In the genomic region with DNA sequence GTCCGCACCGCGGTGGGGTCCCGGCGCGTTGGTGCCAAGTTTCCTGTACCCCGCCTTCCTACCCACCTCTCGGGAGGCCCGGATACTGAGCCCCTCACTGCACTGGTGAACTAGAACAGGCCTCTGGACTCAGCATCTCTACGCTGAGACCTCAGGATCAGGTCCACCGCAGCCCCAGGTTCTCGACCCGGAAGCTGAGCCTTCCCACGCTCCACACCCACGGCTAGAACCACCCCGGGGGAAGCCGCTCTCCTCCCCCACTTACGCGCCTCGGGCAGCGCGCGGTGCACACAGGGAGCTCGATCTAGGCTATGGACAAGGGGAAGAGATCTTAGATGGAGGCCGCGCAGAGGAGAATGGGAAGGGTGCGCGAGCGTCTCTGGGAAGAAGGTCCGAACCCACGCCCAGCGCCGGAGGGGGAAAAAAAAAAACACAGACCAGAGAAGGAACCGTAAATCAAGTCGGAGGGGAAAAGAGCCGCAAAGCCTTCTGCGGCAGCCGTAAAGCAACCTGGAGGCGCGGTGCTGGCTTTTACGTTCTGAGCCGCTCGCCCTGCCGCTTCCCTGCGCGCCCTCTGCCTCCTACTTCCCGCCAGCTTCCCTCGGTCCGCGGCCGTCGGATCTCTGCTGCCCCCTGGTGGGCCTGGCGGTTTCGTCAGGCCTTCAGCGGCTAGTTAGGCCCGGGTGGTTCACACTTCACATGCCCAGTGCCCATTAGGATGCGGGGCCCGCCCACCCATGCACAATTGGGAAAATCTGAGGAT, we compare ENCODE assay signal across 8 cellular contexts. TPM values are rescaled to one million over a fixed set of nuclear protein-coding genes. Genes with fewer than 3 reads are reported as not detected.
A peak's percentile ranks its signal among the peaks of the same experiment; 100 is the strongest.
DNase-seq lines count a peak whose midpoint lies in the region; FAIRE-seq and TF ChIP-seq lines count a peak whose summit lies in the region.

A gene (minus strand): TSS at position 358 of the 763 bp plus-strand sequence. CDS start 16,636 bp downstream, outside the sequence.

- H3K4me1 Mint-ChIP-seq in neural progenitor cell, result peaks cover 18% of the 10 kb centered on the region

- H3K27me3 Mint-ChIP-seq in neural progenitor cell (ENCODE audit: insufficient read depth, low read depth), result peaks cover 9% of the 10 kb centered on the region

- peak; percentile 94 for TF ChIP-seq CTCF in MM.1S (IDR thresholded peaks at IDR 0.05; ENCODE audit: low read length)
- TF ChIP-seq CTCF in foreskin fibroblast (IDR thresholded peaks at IDR 0.05; ENCODE audit: low read depth, low read length), result peak; percentile 93
- TF ChIP-seq CTCF in neural progenitor cell (IDR thresholded peaks at IDR 0.05), result peak; percentile 96

- in situ Hi-C loops in HAP-1 (cut with MboI; ENCODE audit: low sequenced_read_pairs), result loop anchor here (10.0 to 25.0 kb wide), 2 partner anchors 375 to 638 kb away; a partner anchor contains a TSS

- H3K4me3 Mint-ChIP-seq in neural progenitor cell, result peak within 1 kb of the TSS; percentile 98

- no peaks in the 10 kb centered on the region for H3K9me3 Mint-ChIP-seq in neural progenitor cell

- H2AFZ ChIP-seq in MM.1S (ENCODE audit: low read length) (peak within 1 kb of the TSS; percentile 94), neural progenitor cell (replicated peaks) (peak within 1 kb of the TSS; percentile 90)

- H3K36me3 Mint-ChIP-seq in neural progenitor cell, result peaks cover 5% of the 10 kb centered on the region

- H3F3A ChIP-seq in MM.1S (ENCODE audit: insufficient read depth, low read length) (peaks cover 11% of the 10 kb centered on the region), neural progenitor cell (ENCODE audit: low read depth) (peaks cover 33% of the 10 kb centered on the region)

- peak; percentile 97 for FAIRE-seq in G401.6 (lab: Jason Lieb, UNC)

- H3K9ac ChIP-seq in MM.1S (ENCODE audit: low read length), result peak within 1 kb of the TSS; percentile 83
- H3K9ac ChIP-seq in neural progenitor cell, result peak within 1 kb of the TSS; percentile 38
- peak within 1 kb of the TSS; percentile 77 to 92 (median 86) for H3K9ac ChIP-seq in subcutaneous abdominal adipose tissue (ENCODE audit: low read length in 5 of 5)

- H3K9me3 ChIP-seq in HAP-1, result no peaks in the 10 kb centered on the region
- H3K9me3 ChIP-seq in MM.1S (replicated peaks; ENCODE audit: insufficient read depth, low read length), result no peaks in the 10 kb centered on the region
- H3K9me3 ChIP-seq in neural progenitor cell (ENCODE audit: low read depth), result no peaks in the 10 kb centered on the region
- H3K9me3 ChIP-seq in subcutaneous abdominal adipose tissue (ENCODE audit: control insufficient read depth in 5 of 5, low read length in 5 of 5), result no peaks in the 10 kb centered on the region

- H3K4me1 ChIP-seq in HAP-1 (peaks cover 10% of the 10 kb centered on the region), MM.1S (ENCODE audit: low read length) (no peaks in the 10 kb centered on the region), neural progenitor cell (peaks cover 6% of the 10 kb centered on the region), subcutaneous abdominal adipose tissue (ENCODE audit: control insufficient read depth in 5 of 5, insufficient read depth in 5 of 5, low read length in 5 of 5) (peaks cover 2 to 25% (median 15%) of the 10 kb centered on the region in 5 donors)

- DNase-seq in HAP-1 (ENCODE audit: low spot score in 2 of 2) (peak; percentile 96 to 98), MM.1S (peak; percentile 98), SIG-M5 treated with dmso at 0.1 percent for 504 hours (lab: John Stamatoyannopoulos, UW; ENCODE audit: unreplicated experiment) (peak; percentile 99), foreskin fibroblast (peak; percentile 99 to 100), neural progenitor cell (ENCODE audit: low spot score) (peak; percentile 99)
- peak; percentile 97 for DNase-seq in activated gamma-delta T cell treated with anti-CD3 and anti-CD28 coated beads, Interleukin-2, amount 50 U/mL, for 16 hours (ENCODE audit: low read depth)

- H3K27ac ChIP-seq in MM.1S (ENCODE audit: low read length), result peak within 1 kb of the TSS; percentile 82
- H3K27ac ChIP-seq in neural progenitor cell, result peak within 1 kb of the TSS; percentile 91
- H3K27ac ChIP-seq in subcutaneous abdominal adipose tissue (ENCODE audit: low read depth, low read length), result peak within 1 kb of the TSS; percentile 88

- H3K79me2 ChIP-seq in MM.1S (ENCODE audit: low read length) (peaks cover 29% of the 10 kb centered on the region), neural progenitor cell (ENCODE audit: low read depth) (peaks cover 46% of the 10 kb centered on the region)

- H3K36me3 ChIP-seq in HAP-1 (replicated peaks) (peaks cover 5% of the 10 kb centered on the region), MM.1S (replicated peaks; ENCODE audit: insufficient read depth, low read length) (no peaks in the 10 kb centered on the region), neural progenitor cell (no peaks in the 10 kb centered on the region), subcutaneous abdominal adipose tissue (ENCODE audit: control insufficient read depth in 5 of 5, insufficient read depth in 5 of 5, low read length in 5 of 5) (no peaks in the 10 kb centered on the region)

- H4K20me1 ChIP-seq in MM.1S (ENCODE audit: insufficient read depth, low read length) (no peaks in the 10 kb centered on the region), neural progenitor cell (ENCODE audit: low read depth) (peaks cover under 1% of the 10 kb centered on the region)

- H3K4me2 ChIP-seq in MM.1S (ENCODE audit: low read depth, low read length), result peak within 1 kb of the TSS; percentile 72
- peak within 1 kb of the TSS; percentile 79 for H3K4me2 ChIP-seq in neural progenitor cell

- H3K27ac Mint-ChIP-seq in neural progenitor cell, result peak within 1 kb of the TSS; percentile 91

- no peaks in the 10 kb centered on the region for H3K9me2 ChIP-seq in MM.1S (replicated peaks; ENCODE audit: insufficient read depth, low read length)

- H3K27me3 ChIP-seq in HAP-1 (ENCODE audit: low read depth), result no peaks in the 10 kb centered on the region
- no peaks in the 10 kb centered on the region for H3K27me3 ChIP-seq in MM.1S (replicated peaks; ENCODE audit: insufficient read depth, low read length)
- H3K27me3 ChIP-seq in neural progenitor cell, result no peaks in the 10 kb centered on the region
- no peaks in the 10 kb centered on the region for H3K27me3 ChIP-seq in subcutaneous abdominal adipose tissue (ENCODE audit: control insufficient read depth in 5 of 5, insufficient read depth in 4 of 5, low read length in 5 of 5)

- H3K4me3 ChIP-seq in HAP-1, result peak within 1 kb of the TSS; percentile 65
- peak within 1 kb of the TSS; percentile 92 for H3K4me3 ChIP-seq in MM.1S (ENCODE audit: low read length)
- peak within 1 kb of the TSS; percentile 78 to 97 for H3K4me3 ChIP-seq in foreskin fibroblast (ENCODE audit: low read depth in 1 of 2, low read length in 2 of 2)
- H3K4me3 ChIP-seq in neural progenitor cell, result peak within 1 kb of the TSS; percentile 70
- H3K4me3 ChIP-seq in subcutaneous abdominal adipose tissue (ENCODE audit: low read depth in 1 of 5, low read length in 5 of 5), result peak within 1 kb of the TSS; percentile 75 to 94 (median 86)

RNA-seq across cellular contexts. Expression of the gene that starts here (rescaled TPM):
- total RNA-seq in neural progenitor cell (ENCODE audit: low replicate concordance), result 30.6 and 43.4 TPM in 2 replicates

Comparison
In these comparisons a context has a peak if more than half of its experiments do, and no peak if none do; other contexts are left out.
1. Peak in every context shown above with its lines: DNase-seq, H3K4me3 ChIP-seq and H3K27ac ChIP-seq.